ENCODE assay signal across 9 cellular contexts in genomic region chr19:11479470-11480080, GRCh38. TPM values are rescaled to one million over a fixed set of nuclear protein-coding genes. Genes with fewer than 3 reads are reported as not detected.
DNase-seq lines count a peak whose midpoint lies in the region; ATAC-seq, FAIRE-seq and TF ChIP-seq lines count a peak whose summit lies in the region.
"Had no signal": no experiment of that assay in that cellular context is flagged by ENCODE, and none has a peak within 500 bp of the region (broad histone marks: within the 10 kb centered on the region; RNA-seq: fewer than 3 reads in every experiment).

No MANE protein-coding gene starts in this region.

- TF ChIP-seq POLR2A in H1 (IDR thresholded peaks at IDR 0.05; ENCODE audit: control extremely low read depth in 1 of 2, low read depth in 2 of 2, low read length in 2 of 2): no peak; a peak in 1 of 3 replicates

- no peak overlapping the region for H4K91ac ChIP-seq in H1 (replicated peaks; ENCODE audit: insufficient read length, low read length)

- no peak overlapping the region for H3K4ac ChIP-seq in H1 (replicated peaks; ENCODE audit: insufficient read length, low read depth, low read length)

- H3K4me3 ChIP-seq in H1 (ENCODE audit: extremely low read depth in 1 of 4, insufficient read depth in 2 of 4, low read depth in 3 of 4, low read length in 4 of 4) (peak overlapping the region; percentile 19 to 58 (median 25); a peak in 7 of 8 replicates), parathyroid adenoma (ENCODE audit: low read depth, low read length) (no peak overlapping the region)

- no peak overlapping the region for H4K8ac ChIP-seq in H1 (ENCODE audit: extremely low read depth, insufficient read depth, low read length)

- H3K27me3 ChIP-seq in H1 (replicated peaks in 1 of 4; ENCODE audit: control insufficient read depth in 3 of 4, extremely low read depth in 1 of 4, insufficient read depth in 3 of 4, low read length in 3 of 4) (peaks cover 20 to 26% (median 23%) of the 10 kb centered on the region in 4 experiments), parathyroid adenoma (ENCODE audit: control insufficient read depth, insufficient read depth, low read length) (no peaks in the 10 kb centered on the region)

- H3K79me2 ChIP-seq in H1 (ENCODE audit: control insufficient read depth in 1 of 2, insufficient read depth in 2 of 2, low read length in 2 of 2): no peaks in the 10 kb centered on the region
- no peaks in the 10 kb centered on the region for H3K79me2 ChIP-seq in parathyroid adenoma

- H2BK20ac ChIP-seq in H1 (ENCODE audit: low read length): no peak overlapping the region

- no peak overlapping the region for H2BK5ac ChIP-seq in H1 (ENCODE audit: low read depth, low read length)

- TF ChIP-seq CTCF in H1 (IDR thresholded peaks at IDR 0.05; ENCODE audit: control extremely low read depth in 1 of 3, insufficient read depth in 1 of 3, low read depth in 1 of 3, low read length in 3 of 3): no peak
- no peak for TF ChIP-seq CTCF in parathyroid adenoma (IDR thresholded peaks at IDR 0.05)

- no peak overlapping the region for H3K23ac ChIP-seq in H1 (ENCODE audit: insufficient read length)

- FAIRE-seq in H1 (lab: Jason Lieb, UNC): no peak
- FAIRE-seq in urothelium cell line (lab: Jason Lieb, UNC): no peak

- no peak overlapping the region; the same call in 1 of the 2 replicates for H2AFZ ChIP-seq in H1 (ENCODE audit: low read length)
- peak overlapping the region; percentile 42 for H2AFZ ChIP-seq in parathyroid adenoma

- peak in 1 of 2 experiments; percentile 11; a peak in 1 of 4 replicates for TF ChIP-seq RAD21 in H1 (IDR thresholded peaks at IDR 0.05 in 1 of 2, conservative IDR thresholded peaks at IDR 0.05 in 1 of 2; ENCODE audit: low read depth in 2 of 2, low read length in 2 of 2)

- no peak overlapping the region for H3K27ac ChIP-seq in H1 (ENCODE audit: low read depth, low read length)
- no peak overlapping the region for H3K27ac ChIP-seq in parathyroid adenoma

- H3K56ac ChIP-seq in H1 (replicated peaks; ENCODE audit: insufficient read length, low read depth, low read length): no peak overlapping the region

- H4K5ac ChIP-seq in H1 (ENCODE audit: insufficient read length, low read depth, low read length): no peak overlapping the region

- no peak overlapping the region for H2AK5ac ChIP-seq in H1 (ENCODE audit: low read depth, low read length)

- H2BK120ac ChIP-seq in H1 (replicated peaks; ENCODE audit: low read depth, low read length): no peak overlapping the region

- H3K36me3 ChIP-seq in H1 (ENCODE audit: control insufficient read depth in 2 of 4, insufficient read depth in 4 of 4, low read length in 3 of 4): no peaks in the 10 kb centered on the region; a peak in 1 of 8 replicates
- no peaks in the 10 kb centered on the region for H3K36me3 ChIP-seq in parathyroid adenoma (ENCODE audit: control insufficient read depth, insufficient read depth, low read length)

- H3K4me2 ChIP-seq in H1 (ENCODE audit: insufficient read depth in 1 of 2, low read depth in 2 of 2, low read length in 2 of 2) (peak overlapping the region; percentile 34 to 65; a peak in 3 of 4 replicates), parathyroid adenoma (ENCODE audit: low read length) (no peak overlapping the region)

- H3K4me1 ChIP-seq in H1 (replicated peaks in 1 of 4; ENCODE audit: control insufficient read depth in 3 of 4, insufficient read depth in 4 of 4, low read length in 3 of 4) (peaks cover 0 to 17% (median 5%) of the 10 kb centered on the region in 4 experiments; a peak in 5 of 7 replicates), parathyroid adenoma (peaks cover 3% of the 10 kb centered on the region)

- no peaks in the 10 kb centered on the region for H3K79me1 ChIP-seq in H1 (ENCODE audit: low read depth, low read length)

- TF ChIP-seq EP300 in H1 (IDR thresholded peaks at IDR 0.05; ENCODE audit: borderline replicate concordance in 1 of 2, low read depth in 2 of 2, low read length in 2 of 2): peak in 1 of 2 experiments; percentile 63; a peak in 1 of 3 replicates

- H3K14ac ChIP-seq in H1 (ENCODE audit: insufficient read length): no peak overlapping the region

- no peaks in the 10 kb centered on the region; a peak in 1 of 4 replicates for H3K9me3 ChIP-seq in H1 (ENCODE audit: insufficient read depth in 2 of 2, low read depth in 1 of 2, low read length in 1 of 2)
- no peaks in the 10 kb centered on the region for H3K9me3 ChIP-seq in parathyroid adenoma (ENCODE audit: control insufficient read depth, low read length)

- H2BK12ac ChIP-seq in H1 (ENCODE audit: low read depth, low read length): no peak overlapping the region

- H3K18ac ChIP-seq in H1 (ENCODE audit: extremely low read depth, low read length): no peak overlapping the region

- CTCF ChIA-PET in H1 (lab: Charles Lee; ENCODE audit: partially characterized antibody): interaction anchor here (1.0 to 3.4 kb wide), 2 partner anchors 27 to 98 kb away, joined by 4 to 22 read pairs; no protein-coding TSS in a partner anchor

- no peak overlapping the region for H2BK15ac ChIP-seq in H1 (ENCODE audit: low read length)

- H3K23me2 ChIP-seq in H1 (ENCODE audit: low read depth, low read length): peaks cover 7% of the 10 kb centered on the region; the same call in 1 of the 2 replicates

- H4K20me1 ChIP-seq in H1 (replicated peaks in 1 of 2; ENCODE audit: control insufficient read depth in 1 of 2, insufficient read depth in 2 of 2, low read length in 2 of 2): peaks cover 0 to 7% of the 10 kb centered on the region in 2 experiments

- 7% methylated on average over 6 of the region's 74 CpGs; no CpG with 5 or more reads in 1 of the 2 experiments for WGBS in H1 (ENCODE audit: extremely low coverage in 1 of 2, insufficient coverage in 1 of 2, insufficient read length in 1 of 2, insufficient replicate concordance in 2 of 2, low coverage in 1 of 2, low lambda C conversion rate in 2 of 2, missing lambda C conversion rate in 1 of 2), 2 experiments

- no peak for ATAC-seq in GM21515 (IDR thresholded peaks at IDR 0.05; ENCODE audit: unreplicated experiment)

- peak; percentile 9 for DNase-seq in SIG-M5 treated with dmso at 0.1 percent for 504 hours (lab: John Stamatoyannopoulos, UW; ENCODE audit: unreplicated experiment)
- no peak for DNase-seq in SIG-M5 (lab: John Stamatoyannopoulos, UW)
- DNase-seq in NCI-H748 (lab: John Stamatoyannopoulos, UW; ENCODE audit: unreplicated experiment): peak; percentile 82
- peak; percentile 67 to 97 for DNase-seq in H1 (ENCODE audit: low read depth in 1 of 2, low spot score in 2 of 2)
- no peak for DNase-seq in urothelium cell line (ENCODE audit: low spot score)
- no peak for DNase-seq in HPDE6-E6E7 (ENCODE audit: extremely low spot score)

- POLR2A ChIA-PET in H1 (lab: Charles Lee; ENCODE audit: partially characterized antibody): interaction anchor here (0.7 to 3.9 kb wide), 8 partner anchors 11 to 104 kb away, joined by 3 to 20 read pairs (median 6); partner anchors contain the start of gene SWSAP1

- H3K9ac ChIP-seq in H1 (replicated peaks in 1 of 4; ENCODE audit: extremely low read depth in 1 of 4, low read depth in 3 of 4, low read length in 3 of 4) (no peak overlapping the region), parathyroid adenoma (no peak overlapping the region)

RNA-seq across cellular contexts. Expression of gene ELAVL3, which starts 1.3 kb away (rescaled TPM):
- total RNA-seq in H1 (2021; fragmentation: NEBNext Ultra II Directional; extraction: Animal tissue kit (Norgen Biotek cat#: 25700)): 1.0 and 2.0 TPM in 2 replicates
- 0.80 and 1.2 TPM in 2 replicates for polyA plus RNA-seq in H1 (2011; rRNA removed)
- 0.94 TPM for polyA plus RNA-seq in H1 (2011; cell fraction: cytosol; rRNA removed)
- polyA plus RNA-seq in H1 (2011; cell fraction: nucleus; rRNA removed): 3.3 TPM
- polyA plus RNA-seq in H1 (2012, experiment 1 of 2): 0.94 to 1.4 TPM (median 1.1 TPM) in 4 replicates
- polyA plus RNA-seq in H1 (2012, experiment 2 of 2): 0.38 TPM
- 1.3 TPM for polyA plus RNA-seq in H1 (2013, experiment 1 of 2)
- polyA plus RNA-seq in H1 (2013, experiment 2 of 2): 0.83 TPM
- polyA minus RNA-seq in H1 (2011; rRNA and poly(A)+ RNA removed): 1.4 and 1.6 TPM in 2 replicates
- not detected for polyA minus RNA-seq in H1 (2011; cell fraction: cytosol; rRNA and poly(A)+ RNA removed)
- polyA minus RNA-seq in H1 (2011; cell fraction: nucleus; rRNA and poly(A)+ RNA removed): 2.8 TPM
- polyA plus RNA-seq: IgD-negative memory B cell had no signal

RNA-seq across cellular contexts. Expression of gene ZNF653, which starts 26.1 kb away (rescaled TPM):
- total RNA-seq in H1 (2021; fragmentation: NEBNext Ultra II Directional; extraction: Animal tissue kit (Norgen Biotek cat#: 25700)): 7.9 and 9.5 TPM in 2 replicates
- polyA plus RNA-seq in H1 (2011; rRNA removed): 7.0 and 13.0 TPM in 2 replicates
- polyA plus RNA-seq in H1 (2011; cell fraction: cytosol; rRNA removed): 12.0 TPM
- polyA plus RNA-seq in H1 (2011; cell fraction: nucleus; rRNA removed): 20.5 TPM
- polyA plus RNA-seq in H1 (2012, experiment 1 of 2): 3.0 to 11.6 TPM (median 10.3 TPM) in 4 replicates
- polyA plus RNA-seq in H1 (2012, experiment 2 of 2): 8.4 TPM
- 6.5 TPM for polyA plus RNA-seq in H1 (2013, experiment 1 of 2)
- polyA plus RNA-seq in H1 (2013, experiment 2 of 2): 4.8 TPM
- 4.1 and 6.9 TPM in 2 replicates for polyA minus RNA-seq in H1 (2011; rRNA and poly(A)+ RNA removed)
- 4.0 TPM for polyA minus RNA-seq in H1 (2011; cell fraction: cytosol; rRNA and poly(A)+ RNA removed)
- 9.4 TPM for polyA minus RNA-seq in H1 (2011; cell fraction: nucleus; rRNA and poly(A)+ RNA removed)

RNA-seq across cellular contexts. Expression of gene PRKCSH, which starts 44.1 kb away (rescaled TPM):
- total RNA-seq in H1 (2021; fragmentation: NEBNext Ultra II Directional; extraction: Animal tissue kit (Norgen Biotek cat#: 25700)): 337 and 341 TPM in 2 replicates
- polyA plus RNA-seq in H1 (2011; rRNA removed): 97.2 and 267 TPM in 2 replicates
- 109 TPM for polyA plus RNA-seq in H1 (2011; cell fraction: cytosol; rRNA removed)
- polyA plus RNA-seq in H1 (2011; cell fraction: nucleus; rRNA removed): 496 TPM
- polyA plus RNA-seq in H1 (2012, experiment 1 of 2): 197 to 438 TPM (median 349 TPM) in 4 replicates
- 305 TPM for polyA plus RNA-seq in H1 (2012, experiment 2 of 2)
- polyA plus RNA-seq in H1 (2013, experiment 1 of 2): 349 TPM
- 317 TPM for polyA plus RNA-seq in H1 (2013, experiment 2 of 2)
- 114 and 172 TPM in 2 replicates for polyA minus RNA-seq in H1 (2011; rRNA and poly(A)+ RNA removed)
- 276 TPM for polyA minus RNA-seq in H1 (2011; cell fraction: cytosol; rRNA and poly(A)+ RNA removed)
- 164 TPM for polyA minus RNA-seq in H1 (2011; cell fraction: nucleus; rRNA and poly(A)+ RNA removed)

RNA-seq across cellular contexts. Expression of gene ODAD3, which starts 44.7 kb away (rescaled TPM):
- 1.6 and 2.2 TPM in 2 replicates for total RNA-seq in H1 (2021; fragmentation: NEBNext Ultra II Directional; extraction: Animal tissue kit (Norgen Biotek cat#: 25700))
- polyA plus RNA-seq in H1 (2011; rRNA removed): 2.1 and 4.4 TPM in 2 replicates
- polyA plus RNA-seq in H1 (2011; cell fraction: cytosol; rRNA removed): 3.0 TPM
- polyA plus RNA-seq in H1 (2011; cell fraction: nucleus; rRNA removed): 2.9 TPM
- 2.2 to 3.8 TPM (median 3.1 TPM) in 4 replicates for polyA plus RNA-seq in H1 (2012, experiment 1 of 2)
- polyA plus RNA-seq in H1 (2012, experiment 2 of 2): 2.0 TPM
- 4.0 TPM for polyA plus RNA-seq in H1 (2013, experiment 1 of 2)
- 4.2 TPM for polyA plus RNA-seq in H1 (2013, experiment 2 of 2)
- 0.24 and 0.25 TPM in 2 replicates for polyA minus RNA-seq in H1 (2011; rRNA and poly(A)+ RNA removed)
- 0.95 TPM for polyA minus RNA-seq in H1 (2011; cell fraction: cytosol; rRNA and poly(A)+ RNA removed)
- polyA minus RNA-seq in H1 (2011; cell fraction: nucleus; rRNA and poly(A)+ RNA removed): 0.30 TPM

RNA-seq across cellular contexts. Expression of gene ECSIT, which starts 49.4 kb away (rescaled TPM):
- 53.5 and 55.7 TPM in 2 replicates for total RNA-seq in H1 (2021; fragmentation: NEBNext Ultra II Directional; extraction: Animal tissue kit (Norgen Biotek cat#: 25700))
- polyA plus RNA-seq in H1 (2011; rRNA removed): 74.1 and 118 TPM in 2 replicates
- polyA plus RNA-seq in H1 (2011; cell fraction: cytosol; rRNA removed): 81.0 TPM
- 87.0 TPM for polyA plus RNA-seq in H1 (2011; cell fraction: nucleus; rRNA removed)
- 48.8 to 61.3 TPM (median 59.0 TPM) in 4 replicates for polyA plus RNA-seq in H1 (2012, experiment 1 of 2)
- polyA plus RNA-seq in H1 (2012, experiment 2 of 2): 70.8 TPM
- 31.2 TPM for polyA plus RNA-seq in H1 (2013, experiment 1 of 2)
- polyA plus RNA-seq in H1 (2013, experiment 2 of 2): 32.1 TPM
- polyA minus RNA-seq in H1 (2011; rRNA and poly(A)+ RNA removed): 91.8 and 97.8 TPM in 2 replicates
- polyA minus RNA-seq in H1 (2011; cell fraction: cytosol; rRNA and poly(A)+ RNA removed): 44.0 TPM
- 23.8 TPM for polyA minus RNA-seq in H1 (2011; cell fraction: nucleus; rRNA and poly(A)+ RNA removed)

Comparison
In these comparisons a context has a peak if more than half of its experiments do, and no peak if none do; other contexts are left out.
1. DNase-seq: peak in SIG-M5 treated with dmso at 0.1 percent for 504 hours (single experiment), NCI-H748 (single experiment) and H1 (2 of 2); none in SIG-M5 (single experiment), urothelium cell line (single experiment) and HPDE6-E6E7 (single experiment).